Comparison of ENCODE assay signal across 8 cellular contexts in the genomic region with DNA sequence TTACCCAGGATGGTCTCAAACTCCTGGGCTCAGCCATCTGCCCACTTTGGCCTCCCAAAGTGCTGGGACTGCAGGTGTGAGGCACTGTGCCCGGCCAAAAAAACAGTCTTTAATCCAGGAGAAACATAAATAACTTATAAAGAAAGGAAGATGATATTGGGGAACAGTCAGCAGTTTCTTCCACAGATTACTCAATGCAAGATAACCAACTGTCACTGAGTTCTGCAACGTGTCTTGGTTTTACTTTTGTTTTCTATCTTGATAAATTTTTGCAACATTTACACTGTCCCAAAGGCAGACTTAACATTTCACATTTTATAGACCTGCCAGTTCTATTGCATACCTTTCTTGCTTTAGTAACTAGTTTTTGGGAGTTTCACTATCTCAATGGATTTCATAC.
DNase-seq lines count a peak whose midpoint lies in the region; ATAC-seq and TF ChIP-seq lines count a peak whose summit lies in the region.

No MANE protein-coding gene starts in this region.

- no peak overlapping the region for H3K27ac ChIP-seq in testis

- peak overlapping the region; percentile 83 for H3K27ac Mint-ChIP-seq in dendritic cell treated with granulocyte-macrophage colony-stimulating factor and Interleukin-4, amounts not matched to agents 40 ng/mL and 50 ng/mL, for 4 days

- H3K4me3 ChIP-seq in GM08714 (ENCODE audit: low read length) (peak overlapping the region; percentile 50; the same call in 1 of the 2 replicates), testis (no peak overlapping the region)

- no peak for TF ChIP-seq CTCF in testis (IDR thresholded peaks at IDR 0.05)

- H3K36me3 Mint-ChIP-seq in dendritic cell treated with granulocyte-macrophage colony-stimulating factor and Interleukin-4, amounts not matched to agents 40 ng/mL and 50 ng/mL, for 4 days (ENCODE audit: low read depth) = peaks cover 36% of the 10 kb centered on the region

- 72 to 74% methylated on average over 2 of the region's 2 CpGs for WGBS in testis, 2 donors

- TF ChIP-seq POLR2A in testis (IDR thresholded peaks at IDR 0.05) = no peak

- no peaks in the 10 kb centered on the region for H3K27me3 Mint-ChIP-seq in dendritic cell treated with granulocyte-macrophage colony-stimulating factor and Interleukin-4, amounts not matched to agents 40 ng/mL and 50 ng/mL, for 4 days

- intact Hi-C loops in dendritic cell treated with granulocyte-macrophage colony-stimulating factor and Interleukin-4, amounts not matched to agents 40 ng/mL and 50 ng/mL, for 4 days (cut with micrococcal nuclease) = no loop called here
- intact Hi-C loops in testis (cut with DNase I; ENCODE audit: low total_unique reads) = no loop called here

- H3K4me3 Mint-ChIP-seq in dendritic cell treated with granulocyte-macrophage colony-stimulating factor and Interleukin-4, amounts not matched to agents 40 ng/mL and 50 ng/mL, for 4 days = peak overlapping the region; percentile 71

- H3K27me3 ChIP-seq in testis = no peaks in the 10 kb centered on the region

- ATAC-seq in GM21367 (IDR thresholded peaks at IDR 0.05; ENCODE audit: unreplicated experiment) (peak; percentile 60), HG03565 (IDR thresholded peaks at IDR 0.05; ENCODE audit: unreplicated experiment) (peak; percentile 67)

- no peaks in the 10 kb centered on the region for H3K36me3 ChIP-seq in testis (ENCODE audit: low read depth, missing control alignments)

- no peaks in the 10 kb centered on the region for H3K9me3 Mint-ChIP-seq in dendritic cell treated with granulocyte-macrophage colony-stimulating factor and Interleukin-4, amounts not matched to agents 40 ng/mL and 50 ng/mL, for 4 days

- H3K4me1 ChIP-seq in testis = peaks cover 5% of the 10 kb centered on the region

- no peaks in the 10 kb centered on the region for H3K9me3 ChIP-seq in testis

- H3K4me1 Mint-ChIP-seq in dendritic cell treated with granulocyte-macrophage colony-stimulating factor and Interleukin-4, amounts not matched to agents 40 ng/mL and 50 ng/mL, for 4 days (ENCODE audit: low read depth) = peaks cover 76% of the 10 kb centered on the region

- no peak for DNase-seq in effector CD4-positive, alpha-beta T cell
- no peak for DNase-seq in testis
- DNase-seq in DMS79 treated with DMSO at 0.1 percent for 48 hours (lab: John Stamatoyannopoulos, UW) = no peak
- DNase-seq in C1 segment of cervical spinal cord (lab: John Stamatoyannopoulos, UW) = no peak
